ENCODE assay signal across 9 cellular contexts in the genomic region with DNA sequence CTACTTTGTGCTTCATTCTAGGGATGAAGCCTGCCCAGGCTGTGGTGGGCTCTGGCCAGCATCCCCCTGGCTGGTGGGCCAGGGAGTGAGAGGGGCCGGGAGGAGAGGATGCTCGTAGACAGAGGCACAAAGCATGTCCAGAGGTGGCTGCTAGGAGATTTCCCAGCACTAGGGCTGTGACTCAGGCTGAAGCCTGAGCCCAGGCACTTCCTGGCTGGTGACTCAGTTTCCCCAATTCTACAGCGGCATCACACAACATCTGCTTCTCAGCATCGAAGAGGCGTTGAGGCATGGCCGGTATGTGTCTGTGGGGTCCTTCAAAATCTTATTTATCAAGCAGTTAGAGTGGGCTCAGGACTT. TPM values are rescaled to one million over a fixed set of nuclear protein-coding genes. Genes with fewer than 3 reads are reported as not detected.
DNase-seq lines count a peak whose midpoint lies in the region; ATAC-seq and TF ChIP-seq lines count a peak whose summit lies in the region.
"Had no signal": no experiment of that assay in that cellular context is flagged by ENCODE, and none has a peak within 500 bp of the region (broad histone marks: within the 10 kb centered on the region; RNA-seq: fewer than 3 reads in every experiment).

No MANE protein-coding gene starts in this region.

- DNase-seq in fibroblast of lung (ENCODE audit: low read depth in 2 of 2), result no peak
- DNase-seq in sigmoid colon, result peak; percentile 52
- no peak for DNase-seq in dedifferentiated amniotic fluid mesenchymal stem cell (ENCODE audit: extremely low spot score)
- DNase-seq in iPS-NIHi7 (ENCODE audit: extremely low spot score), result no peak
- no peak for DNase-seq in CD1c-positive myeloid dendritic cell (ENCODE audit: extremely low spot score)

- no peaks in the 10 kb centered on the region for H3K27me3 ChIP-seq in BLaER1 treated with 17β-estradiol and CSF1 and Interleukin-3, amounts not matched to agents 10 nM and 100 nM
- no peaks in the 10 kb centered on the region for H3K27me3 ChIP-seq in fibroblast of lung (ENCODE audit: control insufficient read depth, insufficient read depth, low read length)
- peaks cover 0 to 5% (median 0%) of the 10 kb centered on the region in 3 donors for H3K27me3 ChIP-seq in sigmoid colon

- 89 to 93% methylated on average over 6 of the region's 6 CpGs for WGBS in sigmoid colon, 2 donors

- peak overlapping the region; percentile 24 to 81 (median 42); a peak in 18 of 22 replicates for H3K4me2 ChIP-seq in BLaER1 treated with 17β-estradiol and CSF1 and Interleukin-3, amounts not matched to agents 10 nM and 100 nM
- H3K4me2 ChIP-seq in fibroblast of lung (ENCODE audit: extremely low read depth, insufficient read depth, low read length), result no peak overlapping the region
- H3K4me2 ChIP-seq: KMS-11 had no signal

- peak overlapping the region in 9 of 11 experiments; percentile 2 to 60 (median 30); a peak in 13 of 22 replicates for H3K27ac ChIP-seq in BLaER1 treated with 17β-estradiol and CSF1 and Interleukin-3, amounts not matched to agents 10 nM and 100 nM
- H3K27ac ChIP-seq in angular gyrus (ENCODE audit: low read depth, low read length), result peak overlapping the region; percentile 53
- peak overlapping the region; percentile 43 for H3K27ac ChIP-seq in fibroblast of lung (ENCODE audit: insufficient read depth, low read length)
- peak overlapping the region; percentile 52 to 77 (median 64) for H3K27ac ChIP-seq in sigmoid colon
- H3K27ac ChIP-seq: KMS-11 had no signal

- peaks cover 35 to 54% (median 44%) of the 10 kb centered on the region in 10 experiments for H3K4me1 ChIP-seq in BLaER1 treated with 17β-estradiol and CSF1 and Interleukin-3, amounts not matched to agents 10 nM and 100 nM
- H3K4me1 ChIP-seq in fibroblast of lung (ENCODE audit: control insufficient read depth, extremely low read depth, insufficient read depth, low read length) (peaks cover 2% of the 10 kb centered on the region), sigmoid colon (peaks cover 0 to 40% (median 20%) of the 10 kb centered on the region in 4 donors)

- no peak for TF ChIP-seq EP300 in sigmoid colon (IDR thresholded peaks at IDR 0.05)

- no peaks in the 10 kb centered on the region for H3K9me3 ChIP-seq in BLaER1 treated with 17β-estradiol and CSF1 and Interleukin-3, amounts not matched to agents 10 nM and 100 nM (replicated peaks in 1 of 11)
- no peaks in the 10 kb centered on the region for H3K9me3 ChIP-seq in fibroblast of lung (ENCODE audit: control insufficient read depth, insufficient read depth, low read depth, low read length)
- no peaks in the 10 kb centered on the region for H3K9me3 ChIP-seq in sigmoid colon

- no peak for TF ChIP-seq POLR2A in sigmoid colon (IDR thresholded peaks at IDR 0.05)

- no peak overlapping the region for H3K4me3 ChIP-seq in BLaER1 treated with 17β-estradiol and CSF1 and Interleukin-3, amounts not matched to agents 10 nM and 100 nM
- H3K4me3 ChIP-seq in fibroblast of lung (replicated peaks in 1 of 4; ENCODE audit: control extremely low read depth in 1 of 4, insufficient read depth in 1 of 4, low read depth in 3 of 4, low read length in 4 of 4) (no peak overlapping the region), sigmoid colon (no peak overlapping the region)

- H3K9ac ChIP-seq in BLaER1 treated with 17β-estradiol and CSF1 and Interleukin-3, amounts not matched to agents 10 nM and 100 nM, result peak overlapping the region in 6 of 11 experiments; percentile 8 to 49 (median 34); a peak in 9 of 22 replicates
- H3K9ac ChIP-seq in fibroblast of lung (ENCODE audit: insufficient read depth, low read length), result no peak overlapping the region
- H3K9ac ChIP-seq: KMS-11 had no signal

- H2AFZ ChIP-seq in fibroblast of lung (ENCODE audit: low read length), result no peak overlapping the region

- no peaks in the 10 kb centered on the region for H3K79me2 ChIP-seq in fibroblast of lung (ENCODE audit: control insufficient read depth, insufficient read depth, low read length)

- no peak for ATAC-seq in HG03565 (IDR thresholded peaks at IDR 0.05; ENCODE audit: unreplicated experiment)

- no peaks in the 10 kb centered on the region for H4K20me1 ChIP-seq in BLaER1 treated with 17β-estradiol and CSF1 and Interleukin-3, amounts not matched to agents 10 nM and 100 nM
- no peaks in the 10 kb centered on the region for H4K20me1 ChIP-seq in fibroblast of lung (ENCODE audit: control insufficient read depth, extremely low read depth, insufficient read depth, low read length)

- no peaks in the 10 kb centered on the region for H3K36me3 ChIP-seq in BLaER1 treated with 17β-estradiol and CSF1 and Interleukin-3, amounts not matched to agents 10 nM and 100 nM
- no peaks in the 10 kb centered on the region for H3K36me3 ChIP-seq in fibroblast of lung (ENCODE audit: control insufficient read depth, insufficient read depth, low read length)
- no peaks in the 10 kb centered on the region for H3K36me3 ChIP-seq in sigmoid colon

- TF ChIP-seq CTCF in fibroblast of lung (conservative IDR thresholded peaks at IDR 0.05 in 1 of 2, IDR thresholded peaks at IDR 0.05 in 1 of 2; ENCODE audit: low read depth in 1 of 2, low read length in 2 of 2) (no peak), sigmoid colon (IDR thresholded peaks at IDR 0.05) (no peak)

- intact Hi-C loops in sigmoid colon (cut with DNase I), result loop anchor here (10.0 kb wide), 1 partner anchor 429 kb away; a partner anchor contains a TSS

RNA-seq across cellular contexts. Expression of a gene that starts 55.6 kb away (rescaled TPM):
- total RNA-seq in fibroblast of lung (56.5 and 148 TPM in 2 replicates), sigmoid colon (1,000 to 10,000 TPM in 1 of 4 donors, 100 to 1,000 TPM in 3; 449 to 1,033 (median 779) TPM)
- polyA plus RNA-seq in fibroblast of lung (121 and 291 TPM in 2 replicates), sigmoid colon (100 to 1,000 TPM in 2 of 3 donors, 10 to 100 TPM in 1; 99.9 to 253 (median 136) TPM)
- polyA plus RNA-seq in fibroblast of lung (2012), result 89.4 and 192 TPM in 2 replicates
- 200 and 307 TPM in 2 replicates for polyA minus RNA-seq in fibroblast of lung (ENCODE audit: low replicate concordance)
